ENCODE assay signal across 14 cellular contexts in genomic region chr16:56478228-56479049, GRCh38. TPM values are rescaled to one million over a fixed set of nuclear protein-coding genes. Genes with fewer than 3 reads are reported as not detected.
DNase-seq lines count a peak whose midpoint lies in the region; ATAC-seq and TF ChIP-seq lines count a peak whose summit lies in the region.
"Had no signal": no experiment of that assay in that cellular context is flagged by ENCODE, and none has a peak within 500 bp of the region (broad histone marks: within the 10 kb centered on the region; RNA-seq: fewer than 3 reads in every experiment).

No MANE protein-coding gene starts in this region.

- CTCF ChIA-PET in activated naive CD4-positive, alpha-beta T cell treated with anti-CD3 and anti-CD28 coated beads for 36 hours (lab: Charles Lee), result interaction anchor here (0.6 kb wide), 1 partner anchor 64 kb away, joined by 5 read pairs; no protein-coding TSS in a partner anchor

- no peaks in the 10 kb centered on the region for H3K9me3 Mint-ChIP-seq in activated naive CD4-positive, alpha-beta T cell treated with anti-CD3 and anti-CD28 coated beads for 36 hours
- H3K9me3 Mint-ChIP-seq: activated T-helper 1 cell treated with anti-CD3 and anti-CD28 coated beads, Interleukin-12 subunit alpha, Interleukin-12 subunit beta, Interleukin-2, Interleukin-4 antibody, amounts not matched to agents 30 ng/mL and 10 ng/mL and 1 ng/mL, durations not matched to agents 14 hours and 24 hours and 36 hours; memory B cell had no signal

- H3K4me3 Mint-ChIP-seq in activated naive CD4-positive, alpha-beta T cell treated with anti-CD3 and anti-CD28 coated beads for 36 hours, result no peak overlapping the region
- H3K4me3 Mint-ChIP-seq: activated T-helper 1 cell treated with anti-CD3 and anti-CD28 coated beads, Interleukin-12 subunit alpha, Interleukin-12 subunit beta, Interleukin-2, Interleukin-4 antibody, amounts not matched to agents 30 ng/mL and 10 ng/mL and 1 ng/mL, durations not matched to agents 14 hours and 24 hours and 36 hours; B cell; memory B cell had no signal

- no peak for TF ChIP-seq EP300 in sigmoid colon (IDR thresholded peaks at IDR 0.05)

- H3K4me1 Mint-ChIP-seq in activated naive CD4-positive, alpha-beta T cell treated with anti-CD3 and anti-CD28 coated beads for 36 hours (ENCODE audit: low read depth), result peaks cover 25% of the 10 kb centered on the region
- H3K4me1 Mint-ChIP-seq: B cell, memory B cell had no signal

- peaks cover 12 to 98% (median 27%) of the 10 kb centered on the region in 4 donors for H3K36me3 ChIP-seq in sigmoid colon

- H3K36me3 Mint-ChIP-seq in activated naive CD4-positive, alpha-beta T cell treated with anti-CD3 and anti-CD28 coated beads for 36 hours (ENCODE audit: low read depth), result peaks cover 33% of the 10 kb centered on the region

- H3K9me3 ChIP-seq in sigmoid colon, result no peaks in the 10 kb centered on the region

- H3K4me3 ChIP-seq in choroid plexus epithelial cell (ENCODE audit: low read depth, low read length) (no peak overlapping the region), sigmoid colon (no peak overlapping the region)

- H3K27me3 Mint-ChIP-seq in activated naive CD4-positive, alpha-beta T cell treated with anti-CD3 and anti-CD28 coated beads for 36 hours (ENCODE audit: low read depth), result no peaks in the 10 kb centered on the region
- H3K27me3 Mint-ChIP-seq: B cell, memory B cell had no signal

- WGBS in sigmoid colon, 2 donors, result 61 to 80% methylated on average over 2 of the region's 2 CpGs

- TF ChIP-seq CTCF in choroid plexus epithelial cell (conservative IDR thresholded peaks at IDR 0.05; ENCODE audit: low read depth, low read length) (no peak), sigmoid colon (IDR thresholded peaks at IDR 0.05) (no peak)

- no peak for TF ChIP-seq POLR2A in sigmoid colon (IDR thresholded peaks at IDR 0.05)

- H3K27ac Mint-ChIP-seq in activated naive CD4-positive, alpha-beta T cell treated with anti-CD3 and anti-CD28 coated beads for 36 hours, result peak overlapping the region; percentile 3
- H3K27ac Mint-ChIP-seq: B cell had no signal

- H3K27me3 ChIP-seq in sigmoid colon, result no peaks in the 10 kb centered on the region

- intact Hi-C loops in activated naive CD4-positive, alpha-beta T cell treated with anti-CD3 and anti-CD28 coated beads for 36 hours (cut with micrococcal nuclease), result no loop called here
- intact Hi-C loops in sigmoid colon (cut with DNase I), result no loop called here

- no peak for DNase-seq in activated naive CD4-positive, alpha-beta T cell treated with anti-CD3 and anti-CD28 coated beads for 36 hours
- no peak for DNase-seq in activated naive CD4-positive, alpha-beta T cell (lab: John Stamatoyannopoulos, UW)
- peak; percentile 15 for DNase-seq in NOMO-1 treated with DMSO at 0.1 percent for 48 hours (lab: John Stamatoyannopoulos, UW; ENCODE audit: unreplicated experiment)
- DNase-seq in choroid plexus epithelial cell (ENCODE audit: low read depth), result peak; percentile 34
- DNase-seq in stimulated activated naive CD8-positive, alpha-beta T cell treated with anti-CD3 and anti-CD28 coated beads, Interleukin-15, Interleukin-2, amounts not matched to agents 100 U/mL and 50 U/mL, for 24 hours, result no peak
- DNase-seq in NCI-H446 treated with DMSO at 0.1 percent for 48 hours (lab: John Stamatoyannopoulos, UW), result no peak
- DNase-seq in stimulated activated CD4-positive, alpha-beta T cell treated with anti-CD3 and anti-CD28 coated beads, Interleukin-12 subunit alpha, Interleukin-12 subunit beta, amount 100 ng/mL, for 4 hours, result no peak
- no peak for DNase-seq in sigmoid colon
- DNase-seq: NCI-H2107, SW 1271, trophoblast cell had no signal

- no peaks in the 10 kb centered on the region for H3K4me1 ChIP-seq in sigmoid colon

- H3K27ac ChIP-seq in sigmoid colon, result no peak overlapping the region

- ATAC-seq in stimulated activated naive CD8-positive, alpha-beta T cell treated with anti-CD3 and anti-CD28 coated beads, Interleukin-15, Interleukin-2, amounts not matched to agents 100 U/mL and 50 U/mL, for 24 hours, result peak; percentile 54

RNA-seq across cellular contexts. Expression of gene OGFOD1, which starts 27.1 kb away (rescaled TPM):
- total RNA-seq in activated naive CD4-positive, alpha-beta T cell treated with anti-CD3 and anti-CD28 coated beads for 36 hours, result 10 to 100 TPM; 48.5 to 50.6 TPM
- total RNA-seq in sigmoid colon, result 10 to 100 TPM; 13.6 to 34.1 (median 19.7) TPM
- 10 to 100 TPM in 1 of 3 donors, 1 to 10 TPM in 2; 6.6 to 15.8 (median 9.0) TPM for polyA plus RNA-seq in sigmoid colon

RNA-seq across cellular contexts. Expression of gene NUDT21, which starts 27.3 kb away (rescaled TPM):
- 100 to 1,000 TPM; 324 to 330 TPM for total RNA-seq in activated naive CD4-positive, alpha-beta T cell treated with anti-CD3 and anti-CD28 coated beads for 36 hours
- total RNA-seq in sigmoid colon, result 10 to 100 TPM; 40.4 to 51.7 (median 45.5) TPM
- polyA plus RNA-seq in sigmoid colon, result 10 to 100 TPM; 33.0 to 47.3 (median 33.8) TPM

RNA-seq across cellular contexts. Expression of gene BBS2, which starts 41.4 kb away (rescaled TPM):
- 10 to 100 TPM; 18.0 to 19.2 TPM for total RNA-seq in activated naive CD4-positive, alpha-beta T cell treated with anti-CD3 and anti-CD28 coated beads for 36 hours
- 10 to 100 TPM; 40.8 to 74.2 (median 48.0) TPM for total RNA-seq in sigmoid colon
- 10 to 100 TPM; 13.2 to 33.6 (median 25.7) TPM for polyA plus RNA-seq in sigmoid colon

RNA-seq across cellular contexts. Expression of gene AMFR, which starts 53.1 kb away (rescaled TPM):
- total RNA-seq in activated naive CD4-positive, alpha-beta T cell treated with anti-CD3 and anti-CD28 coated beads for 36 hours, result 10 to 100 TPM; 26.7 to 33.0 TPM
- 100 to 1,000 TPM; 111 to 201 (median 149) TPM for total RNA-seq in sigmoid colon
- 10 to 100 TPM; 22.4 to 60.0 (median 24.6) TPM for polyA plus RNA-seq in sigmoid colon

Comparison
In these comparisons a context has a peak if more than half of its experiments do, and no peak if none do; other contexts are left out.
1. DNase-seq: peak in NOMO-1 treated with DMSO at 0.1 percent for 48 hours (single experiment) and choroid plexus epithelial cell (single experiment); none in activated naive CD4-positive, alpha-beta T cell treated with anti-CD3 and anti-CD28 coated beads for 36 hours (single experiment), activated naive CD4-positive, alpha-beta T cell (0 of 4), stimulated activated naive CD8-positive, alpha-beta T cell treated with anti-CD3 and anti-CD28 coated beads, Interleukin-15, Interleukin-2, amounts not matched to agents 100 U/mL and 50 U/mL, for 24 hours (single experiment), NCI-H446 treated with DMSO at 0.1 percent for 48 hours (single experiment), stimulated activated CD4-positive, alpha-beta T cell treated with anti-CD3 and anti-CD28 coated beads, Interleukin-12 subunit alpha, Interleukin-12 subunit beta, amount 100 ng/mL, for 4 hours (single experiment) and sigmoid colon (single experiment).
2. RNA of gene NUDT21, which starts 27.3 kb away (total RNA-seq): 324 to 330 TPM in activated naive CD4-positive, alpha-beta T cell treated with anti-CD3 and anti-CD28 coated beads for 36 hours; 40.4 to 51.7 TPM in sigmoid colon; every median in the first group is over 4 times any median in the second.